Comparison of ENCODE assay signal across 8 cellular contexts in the genomic region with DNA sequence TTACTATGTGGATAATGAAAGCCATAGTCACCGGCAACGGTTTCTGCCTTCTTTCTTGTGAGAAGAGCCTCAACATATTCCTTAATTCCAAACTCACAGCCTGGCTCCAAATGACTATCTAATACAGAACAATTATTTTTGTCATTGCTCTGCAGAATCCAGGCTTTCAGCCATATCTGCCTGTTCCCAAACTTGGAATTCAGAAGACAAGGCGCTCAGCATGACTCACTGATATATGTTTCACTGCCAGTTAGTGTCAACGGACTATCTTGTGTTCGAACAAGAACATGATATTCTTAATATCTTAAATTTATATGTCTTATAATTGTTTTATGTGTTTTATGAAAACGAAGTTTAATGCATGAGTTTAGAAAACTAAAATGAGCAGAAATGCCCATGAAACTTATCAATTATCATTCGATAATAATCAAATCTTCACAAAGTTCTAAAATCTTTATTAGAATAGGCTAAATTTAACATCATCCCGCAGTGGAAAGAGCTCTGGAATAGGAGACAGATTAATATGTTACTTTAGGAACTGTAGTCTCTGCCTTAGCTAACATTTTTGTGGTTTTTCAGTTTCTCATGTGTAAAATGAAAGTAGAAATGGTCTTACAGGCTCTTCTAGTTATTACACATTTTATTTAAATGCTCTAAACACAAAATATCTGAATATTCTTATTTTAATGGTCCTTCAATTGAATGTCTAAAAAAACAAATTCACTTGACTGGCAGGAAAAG.
DNase-seq lines count a peak whose midpoint lies in the region; ATAC-seq and TF ChIP-seq lines count a peak whose summit lies in the region.

No MANE protein-coding gene starts in this region.

- H3K36me3 Mint-ChIP-seq in mesothelial cell of epicardium: no peaks in the 10 kb centered on the region
- H3K36me3 Mint-ChIP-seq in activated CD4-positive, alpha-beta T cell treated with anti-CD3 and anti-CD28 coated beads for 36 hours (ENCODE audit: low read depth): no peaks in the 10 kb centered on the region

- H3K27me3 ChIP-seq in colonic mucosa: no peaks in the 10 kb centered on the region

- intact Hi-C loops in colonic mucosa (cut with DNase I): no loop called here
- intact Hi-C loops in activated CD4-positive, alpha-beta T cell treated with anti-CD3 and anti-CD28 coated beads for 36 hours (cut with DNase I, micrococcal nuclease): no loop called here

- H3K27me3 Mint-ChIP-seq in mesothelial cell of epicardium (ENCODE audit: low read depth): no peaks in the 10 kb centered on the region
- H3K27me3 Mint-ChIP-seq in activated CD4-positive, alpha-beta T cell treated with anti-CD3 and anti-CD28 coated beads for 36 hours: no peaks in the 10 kb centered on the region

- H3K4me3 ChIP-seq in fibroblast of mammary gland (ENCODE audit: control insufficient read depth, low read depth, low read length) (peak overlapping the region; percentile 18), colonic mucosa (no peak overlapping the region)

- H3K4me1 ChIP-seq in colonic mucosa: no peaks in the 10 kb centered on the region

- peaks cover 1% of the 10 kb centered on the region for H3K9me3 Mint-ChIP-seq in mesothelial cell of epicardium
- H3K9me3 Mint-ChIP-seq in activated CD4-positive, alpha-beta T cell treated with anti-CD3 and anti-CD28 coated beads for 36 hours (ENCODE audit: low read depth): no peaks in the 10 kb centered on the region

- DNase-seq in EL (peak; percentile 20), fibroblast of mammary gland (ENCODE audit: low read depth) (peak; percentile 88), mesothelial cell of epicardium (ENCODE audit: low spot score in 2 of 2, unreplicated experiment in 2 of 2) (no peak), T1000 (lab: John Stamatoyannopoulos, UW) (no peak), colonic mucosa (no peak)
- no peak for DNase-seq in activated CD4-positive, alpha-beta T cell treated with anti-CD3 and anti-CD28 coated beads for 36 hours

- TF ChIP-seq CTCF in fibroblast of mammary gland (conservative IDR thresholded peaks at IDR 0.05; ENCODE audit: control insufficient read depth, insufficient read depth, low read depth, low read length): no peak
- TF ChIP-seq CTCF in mesothelial cell of epicardium (IDR thresholded peaks at IDR 0.05; ENCODE audit: unreplicated experiment): no peak
- TF ChIP-seq CTCF in colonic mucosa (IDR thresholded peaks at IDR 0.05): no peak

- POLR2A ChIA-PET in activated CD4-positive, alpha-beta T cell treated with anti-CD3 and anti-CD28 coated beads for 36 hours (lab: Charles Lee): no interaction called here

- no peaks in the 10 kb centered on the region for H3K36me3 ChIP-seq in colonic mucosa

- H3K27ac Mint-ChIP-seq in mesothelial cell of epicardium: no peak overlapping the region
- no peak overlapping the region for H3K27ac Mint-ChIP-seq in activated CD4-positive, alpha-beta T cell treated with anti-CD3 and anti-CD28 coated beads for 36 hours

- CTCF ChIA-PET in activated CD4-positive, alpha-beta T cell treated with anti-CD3 and anti-CD28 coated beads for 36 hours (lab: Charles Lee): interaction anchor here (0.8 to 0.9 kb wide), 2 partner anchors 45 to 66 kb away, joined by 3 read pairs; no protein-coding TSS in a partner anchor

- H3K4me3 Mint-ChIP-seq in mesothelial cell of epicardium: no peak overlapping the region
- no peak overlapping the region for H3K4me3 Mint-ChIP-seq in activated CD4-positive, alpha-beta T cell treated with anti-CD3 and anti-CD28 coated beads for 36 hours

- peak; percentile 88 for ATAC-seq in GM21390 (IDR thresholded peaks at IDR 0.05; ENCODE audit: unreplicated experiment)
- ATAC-seq in HG03460 (IDR thresholded peaks at IDR 0.05; ENCODE audit: unreplicated experiment): peak; percentile 89
- no peak for ATAC-seq in activated CD4-positive, alpha-beta T cell treated with anti-CD3 and anti-CD28 coated beads for 36 hours

- no peaks in the 10 kb centered on the region for H3K4me1 Mint-ChIP-seq in mesothelial cell of epicardium
- H3K4me1 Mint-ChIP-seq in activated CD4-positive, alpha-beta T cell treated with anti-CD3 and anti-CD28 coated beads for 36 hours: peaks cover 12% of the 10 kb centered on the region

- no peak overlapping the region for H3K9ac ChIP-seq in colonic mucosa (ENCODE audit: low read depth in 2 of 2, low read length in 2 of 2)

- H3K9me3 ChIP-seq in colonic mucosa: no peaks in the 10 kb centered on the region

- no peak overlapping the region for H3K27ac ChIP-seq in colonic mucosa

Comparison
In these comparisons a context has a peak if more than half of its experiments do, and no peak if none do; other contexts are left out.
1. DNase-seq: peak in EL (single experiment) and fibroblast of mammary gland (single experiment); none in mesothelial cell of epicardium (0 of 2), T1000 (single experiment), colonic mucosa (single experiment) and activated CD4-positive, alpha-beta T cell treated with anti-CD3 and anti-CD28 coated beads for 36 hours (single experiment).